Comparison of ENCODE assay signal across 26 cellular contexts in genomic region chr4:58953575-58953974, GRCh38.
"Had no signal": no experiment of that assay in that cellular context is flagged by ENCODE, and none has a peak within 500 bp of the region (broad histone marks: within the 10 kb centered on the region; RNA-seq: fewer than 3 reads in every experiment).

No MANE protein-coding gene starts in this region.

- H3K9me3 ChIP-seq: stomach, suprapubic skin, testis, thoracic aorta, thyroid gland, tibial artery, tibial nerve, transverse colon, upper lobe of left lung, upper lobe of right lung, uterus, vagina had no signal

- H3K4me1 ChIP-seq: suprapubic skin, testis, thyroid gland, tibial artery, tibial nerve, transverse colon, upper lobe of left lung, upper lobe of right lung, uterus, vagina had no signal

- ATAC-seq: stimulated activated effector memory CD8-positive, alpha-beta T cell treated with anti-CD3 and anti-CD28 coated beads, Interleukin-12 subunit alpha, Interleukin-12 subunit beta, amount 100 ng/mL, for 72 hours; stimulated activated memory B cell treated with anti-CD40 and anti-IgM and Interleukin-4, amounts not matched to agents 10 μg/mL and 1 μg/mL and 100 μg/mL, for 72 hours; stimulated activated naive B cell treated with anti-CD40 and anti-IgM and Interleukin-4, amounts not matched to agents 10 μg/mL and 1 μg/mL and 100 μg/mL, for 72 hours; stimulated activated naive CD8-positive, alpha-beta T cell treated with anti-CD3 and anti-CD28 coated beads, Interleukin-15, amount 100 ng/mL, for 72 hours; stimulated activated naive CD8-positive, alpha-beta T cell treated with anti-CD3 and anti-CD28 coated beads, Interleukin-15, Interleukin-2, amounts not matched to agents 100 U/mL and 50 U/mL, for 24 hours; upper lobe of right lung had no signal

- H3K27me3 ChIP-seq: stomach, suprapubic skin, testis, thyroid gland, tibial artery, tibial nerve, transverse colon, upper lobe of left lung, upper lobe of right lung, uterus, vagina had no signal

- H3K36me3 ChIP-seq: stomach, suprapubic skin, thoracic aorta, thyroid gland, tibial artery, tibial nerve, transverse colon, upper lobe of left lung, upper lobe of right lung, uterus, vagina had no signal

- H3K27ac ChIP-seq: stomach, suprapubic skin, testis, thoracic aorta, thyroid gland, tibial artery, tibial nerve, transverse colon, upper lobe of left lung, upper lobe of right lung, uterus, vagina had no signal

- H3K4me3 ChIP-seq: stomach, suprapubic skin, testis, thoracic aorta, thyroid gland, tibial artery, tibial nerve, transverse colon, upper lobe of left lung, upper lobe of right lung, uterus, vagina had no signal

- DNase-seq: stimulated activated CD4-positive, alpha-beta T cell treated with anti-CD3 and anti-CD28 coated beads, Interleukin-2, amount 100 ng/mL, for 48 hours; stimulated activated CD4-positive, alpha-beta T cell treated with anti-CD3 and anti-CD28 coated beads, Interleukin-4, amount 100 ng/mL, for 1 hour; stimulated activated CD4-positive, alpha-beta T cell treated with anti-CD3 and anti-CD28 coated beads, Interleukin-4, amount 100 ng/mL, for 24 hours; stimulated activated CD4-positive, alpha-beta T cell treated with anti-CD3 and anti-CD28 coated beads, Interleukin-4, amount 100 ng/mL, for 4 hours; stimulated activated CD8-positive, alpha-beta memory T cell treated with anti-CD3 and anti-CD28 coated beads, Interleukin-4, amount 100 ng/mL, for 48 hours; stimulated activated naive B cell treated with anti-CD40 and anti-IgM and Interleukin-4, amounts not matched to agents 10 μg/mL and 1 μg/mL and 100 μg/mL, for 72 hours; stimulated activated naive CD4-positive, alpha-beta T cell; stimulated activated naive CD4-positive, alpha-beta T cell treated with Interleukin-2 at 50 U/mL for 16 hours; stimulated activated naive CD8-positive, alpha-beta T cell treated with anti-CD3 and anti-CD28 coated beads, Interleukin-15, amount 100 ng/mL, for 72 hours; stimulated activated naive CD8-positive, alpha-beta T cell treated with anti-CD3 and anti-CD28 coated beads, Interleukin-15, Interleukin-2, amounts not matched to agents 100 U/mL and 50 U/mL, for 24 hours; stomach; substantia nigra; testis; thyroid gland; tibial artery; transverse colon; trophoblast cell; upper lobe of left lung; upper lobe of right lung; uterus had no signal
